In the genomic region with DNA sequence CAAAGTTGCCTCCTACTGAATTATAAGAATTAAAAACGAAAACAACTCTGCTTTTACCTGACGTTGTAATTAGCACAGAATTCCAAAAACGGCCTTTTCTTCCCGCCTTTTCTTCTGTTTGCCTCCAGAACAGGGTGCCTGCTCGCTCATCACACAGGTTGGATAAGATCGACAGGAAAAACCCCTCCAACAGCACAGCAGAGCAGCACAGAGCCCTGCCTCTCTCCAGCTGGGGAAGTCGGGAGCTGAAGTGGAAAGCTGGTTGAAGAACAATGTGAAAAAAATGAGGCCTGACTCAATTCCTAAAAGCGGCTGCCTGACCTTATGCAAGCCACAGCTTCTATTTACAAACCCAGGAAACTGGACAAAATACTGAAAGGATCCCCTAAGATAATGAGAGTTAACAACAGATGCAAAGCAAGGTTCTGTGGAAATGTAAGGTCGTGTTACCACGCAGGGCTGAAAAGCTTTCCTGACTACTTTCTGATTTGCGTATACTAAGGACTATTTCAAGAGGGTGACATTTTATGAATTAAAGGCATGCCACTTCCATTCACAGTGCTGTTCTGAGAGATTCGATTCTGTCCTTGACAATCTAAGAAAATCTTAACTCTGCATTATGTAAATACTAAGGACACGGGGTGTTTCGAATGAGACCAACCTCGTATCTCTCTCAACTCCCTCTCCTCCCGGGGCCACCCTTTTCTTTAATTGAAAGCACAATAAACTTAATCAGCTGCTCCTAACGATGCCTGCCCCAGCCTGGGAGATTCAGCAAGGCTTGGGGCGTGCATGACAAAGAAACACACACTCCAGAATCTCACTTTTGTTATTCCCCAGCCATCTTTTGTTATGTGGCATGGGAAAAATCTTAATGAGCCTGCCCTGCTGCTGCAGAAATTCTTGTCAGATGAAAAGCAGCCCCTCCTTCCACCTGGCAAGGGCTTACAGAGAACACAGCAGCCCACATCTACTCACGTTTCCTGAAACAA, we compare ENCODE assay signal across 15 cellular contexts.
A peak's percentile ranks its signal among the peaks of the same experiment; 100 is the strongest.
DNase-seq lines count a peak whose midpoint lies in the region; ATAC-seq and TF ChIP-seq lines count a peak whose summit lies in the region.
"Had no signal": no experiment of that assay in that cellular context is flagged by ENCODE, and none has a peak within 500 bp of the region (broad histone marks: within the 10 kb centered on the region; RNA-seq: fewer than 3 reads in every experiment).

No MANE protein-coding gene starts in this region.

- H3K27me3 Mint-ChIP-seq in endodermal cell (ENCODE audit: insufficient read depth): peaks cover 2% of the 10 kb centered on the region
- H3K27me3 Mint-ChIP-seq in nephron (ENCODE audit: low read depth): peaks cover 8% of the 10 kb centered on the region

- no peaks in the 10 kb centered on the region for H3K9me3 ChIP-seq in endodermal cell (ENCODE audit: control insufficient read depth, low read length)
- no peaks in the 10 kb centered on the region for H3K9me3 ChIP-seq in psoas muscle

- ATAC-seq in psoas muscle (no peak), GM18517 (IDR thresholded peaks at IDR 0.05; ENCODE audit: unreplicated experiment) (no peak), GM19328 (IDR thresholded peaks at IDR 0.05; ENCODE audit: unreplicated experiment) (no peak)
- ATAC-seq: K562 had no signal

- no peak for TF ChIP-seq CTCF in endodermal cell (conservative IDR thresholded peaks at IDR 0.05)
- TF ChIP-seq CTCF in nephron (IDR thresholded peaks at IDR 0.05; ENCODE audit: unreplicated experiment in 3 of 3): no peak
- no peak for TF ChIP-seq CTCF in psoas muscle (IDR thresholded peaks at IDR 0.05)

- no peak overlapping the region for H3K9ac ChIP-seq in endodermal cell (ENCODE audit: extremely low read depth, low read length, poor library complexity, severe bottlenecking)

- no peaks in the 10 kb centered on the region for H3K36me3 ChIP-seq in endodermal cell (ENCODE audit: control insufficient read depth, insufficient read depth, low read length)
- H3K36me3 ChIP-seq in psoas muscle (ENCODE audit: insufficient read depth in 1 of 2, low read depth in 1 of 2): no peaks in the 10 kb centered on the region

- no peaks in the 10 kb centered on the region for H3K9me3 Mint-ChIP-seq in endodermal cell
- H3K9me3 Mint-ChIP-seq in nephron: no peaks in the 10 kb centered on the region

- 25 to 31% methylated on average over 8 to 19 of the region's 19 CpGs for WGBS in endodermal cell (ENCODE audit: insufficient coverage in 1 of 2, insufficient read length in 1 of 2), 2 experiments
- 51 to 57% (median 57%) methylated on average over 19 of the region's 19 CpGs for WGBS in psoas muscle, 3 donors

- DNase-seq in ELF-1 (ENCODE audit: low read depth, low spot score) (peak; percentile 95), NCI-H2107 (lab: John Stamatoyannopoulos, UW) (peak; percentile 44), endodermal cell (peak; percentile 86), mucosa of gallbladder (ENCODE audit: low spot score) (no peak), psoas muscle (no peak)
- DNase-seq: activated CD4-positive, alpha-beta T cell treated with anti-CD3 and anti-CD28 coated beads for 1 hour; activated T-cell treated with anti-CD3 and anti-CD28 coated beads, Interleukin-2, amount 50 U/mL, for 48 hours; anterior cingulate cortex; mammary epithelial cell; OCI-M1; stimulated activated naive CD4-positive, alpha-beta T cell treated with Interleukin-2 at 50 U/mL for 16 hours had no signal

- no peak overlapping the region for H3K4me3 ChIP-seq in endodermal cell (ENCODE audit: low read length)
- no peak overlapping the region for H3K4me3 ChIP-seq in psoas muscle
- H3K4me3 ChIP-seq: K562 had no signal

- peaks cover 5% of the 10 kb centered on the region for H3K4me1 ChIP-seq in endodermal cell (ENCODE audit: control insufficient read depth, insufficient read depth, low read length)
- H3K4me1 ChIP-seq in psoas muscle: no peaks in the 10 kb centered on the region

- H3K27me3 ChIP-seq in endodermal cell (ENCODE audit: control insufficient read depth, insufficient read depth, low read length, poor library complexity, severe bottlenecking): no peaks in the 10 kb centered on the region
- peaks cover 0 to 5% (median 0%) of the 10 kb centered on the region in 3 donors for H3K27me3 ChIP-seq in psoas muscle (ENCODE audit: insufficient read depth in 3 of 3, low read length in 2 of 3)

- no peaks in the 10 kb centered on the region for H3K36me3 Mint-ChIP-seq in endodermal cell (ENCODE audit: low read depth)
- H3K36me3 Mint-ChIP-seq in nephron (ENCODE audit: low read depth): no peaks in the 10 kb centered on the region

- intact Hi-C loops in psoas muscle (cut with DNase I): no loop called here

- H3K4me1 Mint-ChIP-seq in endodermal cell: peaks cover 28% of the 10 kb centered on the region
- peaks cover 24% of the 10 kb centered on the region for H3K4me1 Mint-ChIP-seq in nephron

- H3K27ac Mint-ChIP-seq in endodermal cell: peak overlapping the region; percentile 86
- peak overlapping the region; percentile 67 to 86 (median 75) for H3K27ac Mint-ChIP-seq in nephron

- H3K4me3 Mint-ChIP-seq in endodermal cell: peak overlapping the region; percentile 13
- H3K4me3 Mint-ChIP-seq in nephron: no peak overlapping the region

- H3K27ac ChIP-seq in endodermal cell (ENCODE audit: low read depth, low read length): peak overlapping the region; percentile 100
- H3K27ac ChIP-seq in psoas muscle: no peak overlapping the region

Comparison
In these comparisons a context has a peak if more than half of its experiments do, and no peak if none do; other contexts are left out.
1. DNase-seq: peak in ELF-1 (single experiment), NCI-H2107 (single experiment) and endodermal cell (single experiment); none in mucosa of gallbladder (single experiment) and psoas muscle (0 of 2).